ENCODE assay signal across 1 cellular context in genomic region chr3:49352286-49352685, GRCh38.
TF ChIP-seq lines count a peak whose summit lies in the region.

No MANE protein-coding gene starts in this region.

TF ChIP-seq in SK-N-SH, 30 proteins besides CTCF, POLR2A, EP300 and RAD21 (continued from another document):
- TF ChIP-seq SIN3A (IDR thresholded peaks at IDR 0.05; ENCODE audit: borderline replicate concordance, low read depth, low read length) = no peak
- no peak for TF ChIP-seq NFIC (IDR thresholded peaks at IDR 0.05; ENCODE audit: borderline replicate concordance)
TF ChIP-seq in SK-N-SH: peak in this region for 0.
